ENCODE assay signal across 8 cellular contexts in the genomic region with DNA sequence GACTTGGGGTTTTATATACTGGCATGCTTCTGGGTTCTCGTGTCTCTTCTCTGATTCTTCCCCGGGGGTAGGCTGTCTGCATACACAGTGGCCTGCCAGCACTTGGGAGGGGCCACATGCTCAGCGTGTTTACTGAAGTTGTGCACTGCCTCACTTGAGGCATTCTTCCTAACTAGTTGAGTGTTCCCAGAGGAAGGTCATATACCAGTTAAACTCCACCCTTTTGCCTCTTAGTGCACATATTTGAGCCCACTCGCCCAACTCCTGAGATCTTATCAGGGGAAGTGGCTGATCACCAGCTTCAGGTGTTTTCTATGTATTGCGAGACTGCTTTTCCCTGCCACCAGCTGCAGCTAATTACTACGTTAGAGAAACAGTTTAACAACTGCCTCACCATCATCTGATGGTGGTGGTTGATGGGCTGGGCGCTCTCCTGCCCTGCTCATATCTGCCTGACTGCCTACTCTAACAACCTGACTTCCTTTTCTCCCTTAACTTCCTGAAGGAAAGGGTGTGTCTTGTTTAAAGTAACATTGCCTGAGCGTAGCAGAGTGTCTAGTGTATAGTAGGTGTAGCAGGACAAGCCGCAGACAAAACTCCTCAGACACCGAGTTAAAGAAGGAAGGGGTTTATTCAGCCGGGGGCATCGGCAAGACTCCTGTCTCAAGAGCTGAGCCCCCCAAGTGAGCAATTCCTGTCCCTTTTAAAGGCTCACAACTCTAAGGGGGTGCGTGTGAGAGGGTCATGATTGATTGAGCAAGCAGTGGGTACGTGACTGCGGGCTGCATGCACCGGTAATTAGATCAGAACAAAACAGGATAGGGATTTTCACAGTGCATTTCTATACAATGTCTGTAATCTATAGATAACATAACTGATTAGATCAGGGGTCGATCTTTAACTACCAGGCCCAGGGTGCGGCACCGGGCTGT.
A peak's percentile ranks its signal among the peaks of the same experiment; 100 is the strongest.
DNase-seq lines count a peak whose midpoint lies in the region; ATAC-seq and TF ChIP-seq lines count a peak whose summit lies in the region.

No MANE protein-coding gene starts in this region.

- H3K36me3 Mint-ChIP-seq in CD8-positive, alpha-beta T cell = no peaks in the 10 kb centered on the region
- peaks cover 2% of the 10 kb centered on the region for H3K36me3 Mint-ChIP-seq in IgD-negative memory B cell
- no peaks in the 10 kb centered on the region for H3K36me3 Mint-ChIP-seq in activated T-helper 1 cell treated with anti-CD3 and anti-CD28 coated beads, Interleukin-12 subunit alpha, Interleukin-12 subunit beta, Interleukin-2, Interleukin-4 antibody, amounts not matched to agents 30 ng/mL and 10 ng/mL and 1 ng/mL, durations not matched to agents 14 hours and 24 hours and 36 hours (ENCODE audit: low read depth)

- TF ChIP-seq POLR2A in spleen (IDR thresholded peaks at IDR 0.05) = no peak

- intact Hi-C loops in CD8-positive, alpha-beta T cell (cut with DNase I, micrococcal nuclease) = loop anchor here (1.0 to 5.0 kb wide), 5 partner anchors 62 to 104 kb away; partner anchors contain the start of gene CLINT1 (in 2 of the 2)
- intact Hi-C loops in activated T-helper 1 cell treated with anti-CD3 and anti-CD28 coated beads, Interleukin-12 subunit alpha, Interleukin-12 subunit beta, Interleukin-2, Interleukin-4 antibody, amounts not matched to agents 30 ng/mL and 10 ng/mL and 1 ng/mL, durations not matched to agents 14 hours and 24 hours and 36 hours (cut with micrococcal nuclease) = loop anchor here (1.0 to 2.0 kb wide), 5 partner anchors 30 to 157 kb away; no protein-coding TSS in a partner anchor
- intact Hi-C loops in spleen (cut with DNase I; ENCODE audit: low total_unique reads) = no loop called here

- no peak overlapping the region for H3K4me3 ChIP-seq in CD8-positive, alpha-beta T cell (ENCODE audit: low read depth, low read length)
- peak overlapping the region in 2 of 8 donors; percentile 5 to 40 for H3K4me3 ChIP-seq in spleen

- POLR2A ChIA-PET in CD8-positive, alpha-beta T cell (lab: Charles Lee) = no interaction called here

- peaks cover 17% of the 10 kb centered on the region for H3K4me1 ChIP-seq in CD8-positive, alpha-beta T cell (ENCODE audit: insufficient read depth, low read length)
- H3K4me1 ChIP-seq in spleen = peaks cover 3 to 29% (median 23%) of the 10 kb centered on the region in 6 donors

- no peaks in the 10 kb centered on the region for H3K9me3 ChIP-seq in CD8-positive, alpha-beta T cell (ENCODE audit: low read length)
- H3K9me3 ChIP-seq in spleen = no peaks in the 10 kb centered on the region

- H3K27me3 ChIP-seq in CD8-positive, alpha-beta T cell (ENCODE audit: insufficient read depth, low read length) = no peaks in the 10 kb centered on the region
- H3K27me3 ChIP-seq in spleen (replicated peaks in 1 of 7) = no peaks in the 10 kb centered on the region

- WGBS in spleen, 5 donors = 20 to 40% (median 26%) methylated on average over 19 of the region's 19 CpGs

- no peaks in the 10 kb centered on the region for H3K36me3 ChIP-seq in CD8-positive, alpha-beta T cell (ENCODE audit: insufficient read depth, low read length)
- H3K36me3 ChIP-seq in spleen = no peaks in the 10 kb centered on the region

- CTCF ChIA-PET in CD8-positive, alpha-beta T cell (lab: Charles Lee) = interaction anchor here (0.8 to 3.2 kb wide), 7 partner anchors 22 to 107 kb away, joined by 3 to 9 read pairs (median 4); no protein-coding TSS in a partner anchor

- no peak overlapping the region for H3K27ac ChIP-seq in CD8-positive, alpha-beta T cell (ENCODE audit: low read depth, low read length)
- peak overlapping the region in 3 of 8 donors; percentile 34 to 66 (median 44) for H3K27ac ChIP-seq in spleen

- no peaks in the 10 kb centered on the region for H3K9me3 Mint-ChIP-seq in CD8-positive, alpha-beta T cell
- no peaks in the 10 kb centered on the region for H3K9me3 Mint-ChIP-seq in IgD-negative memory B cell
- no peaks in the 10 kb centered on the region for H3K9me3 Mint-ChIP-seq in activated T-helper 1 cell treated with anti-CD3 and anti-CD28 coated beads, Interleukin-12 subunit alpha, Interleukin-12 subunit beta, Interleukin-2, Interleukin-4 antibody, amounts not matched to agents 30 ng/mL and 10 ng/mL and 1 ng/mL, durations not matched to agents 14 hours and 24 hours and 36 hours

- no peak for TF ChIP-seq CTCF in CD8-positive, alpha-beta T cell (IDR thresholded peaks at IDR 0.05)
- no peak for TF ChIP-seq CTCF in spleen (IDR thresholded peaks at IDR 0.05 in 8 of 11, conservative IDR thresholded peaks at IDR 0.05 in 3 of 11)

- H3K4me3 Mint-ChIP-seq in CD8-positive, alpha-beta T cell = peak overlapping the region; percentile 68
- peak overlapping the region; percentile 34 to 88 (median 80) for H3K4me3 Mint-ChIP-seq in IgD-negative memory B cell
- peak overlapping the region; percentile 67 for H3K4me3 Mint-ChIP-seq in activated T-helper 1 cell treated with anti-CD3 and anti-CD28 coated beads, Interleukin-12 subunit alpha, Interleukin-12 subunit beta, Interleukin-2, Interleukin-4 antibody, amounts not matched to agents 30 ng/mL and 10 ng/mL and 1 ng/mL, durations not matched to agents 14 hours and 24 hours and 36 hours

- H3K27ac Mint-ChIP-seq in CD8-positive, alpha-beta T cell = peak overlapping the region; percentile 55
- peak overlapping the region; percentile 10 to 48 (median 24) for H3K27ac Mint-ChIP-seq in IgD-negative memory B cell
- no peak overlapping the region for H3K27ac Mint-ChIP-seq in activated T-helper 1 cell treated with anti-CD3 and anti-CD28 coated beads, Interleukin-12 subunit alpha, Interleukin-12 subunit beta, Interleukin-2, Interleukin-4 antibody, amounts not matched to agents 30 ng/mL and 10 ng/mL and 1 ng/mL, durations not matched to agents 14 hours and 24 hours and 36 hours

- H3K4me1 Mint-ChIP-seq in CD8-positive, alpha-beta T cell (ENCODE audit: low read depth) = peaks cover 28% of the 10 kb centered on the region
- peaks cover 25 to 27% (median 26%) of the 10 kb centered on the region in 3 donors for H3K4me1 Mint-ChIP-seq in IgD-negative memory B cell
- peaks cover 30% of the 10 kb centered on the region for H3K4me1 Mint-ChIP-seq in activated T-helper 1 cell treated with anti-CD3 and anti-CD28 coated beads, Interleukin-12 subunit alpha, Interleukin-12 subunit beta, Interleukin-2, Interleukin-4 antibody, amounts not matched to agents 30 ng/mL and 10 ng/mL and 1 ng/mL, durations not matched to agents 14 hours and 24 hours and 36 hours (ENCODE audit: low read depth)

- DNase-seq in CD8-positive, alpha-beta T cell = peak in 3 of 7 experiments; percentile 4 to 51 (median 13)
- peak; percentile 5 for DNase-seq in activated T-helper 1 cell treated with anti-CD3 and anti-CD28 coated beads, Interleukin-12 subunit alpha, Interleukin-12 subunit beta, Interleukin-2, Interleukin-4 antibody, amounts not matched to agents 30 ng/mL and 10 ng/mL and 1 ng/mL, durations not matched to agents 14 hours and 24 hours and 36 hours (ENCODE audit: low spot score)
- DNase-seq in mucosa of gallbladder (ENCODE audit: low spot score) (peak; percentile 45), spleen (no peak), foreskin melanocyte (no peak)

- H3K27me3 Mint-ChIP-seq in CD8-positive, alpha-beta T cell (ENCODE audit: low read depth) = no peaks in the 10 kb centered on the region
- peaks cover 5% of the 10 kb centered on the region for H3K27me3 Mint-ChIP-seq in IgD-negative memory B cell
- no peaks in the 10 kb centered on the region for H3K27me3 Mint-ChIP-seq in activated T-helper 1 cell treated with anti-CD3 and anti-CD28 coated beads, Interleukin-12 subunit alpha, Interleukin-12 subunit beta, Interleukin-2, Interleukin-4 antibody, amounts not matched to agents 30 ng/mL and 10 ng/mL and 1 ng/mL, durations not matched to agents 14 hours and 24 hours and 36 hours (ENCODE audit: insufficient read depth)

- ATAC-seq in CD8-positive, alpha-beta T cell = no peak
- ATAC-seq in GM21381 (IDR thresholded peaks at IDR 0.05; ENCODE audit: unreplicated experiment) (no peak), GM18519 (IDR thresholded peaks at IDR 0.05; ENCODE audit: low FRiP score, unreplicated experiment) (no peak)

Comparison
In these comparisons a context has a peak if more than half of its experiments do, and no peak if none do; other contexts are left out.
1. DNase-seq: peak in activated T-helper 1 cell treated with anti-CD3 and anti-CD28 coated beads, Interleukin-12 subunit alpha, Interleukin-12 subunit beta, Interleukin-2, Interleukin-4 antibody, amounts not matched to agents 30 ng/mL and 10 ng/mL and 1 ng/mL, durations not matched to agents 14 hours and 24 hours and 36 hours (single experiment) and mucosa of gallbladder (single experiment); none in spleen (single experiment) and foreskin melanocyte (single experiment).
2. Peak in every context shown above with its lines, with median percentiles within 50 percentile points of each other: H3K4me3 Mint-ChIP-seq.